In genomic region chr1:187696092-187696491, GRCh38 we compare ENCODE assay signal across 19 cellular contexts.
DNase-seq lines count a peak whose midpoint lies in the region.
"Had no signal": no experiment of that assay in that cellular context is flagged by ENCODE, and none has a peak within 500 bp of the region (broad histone marks: within the 10 kb centered on the region; RNA-seq: fewer than 3 reads in every experiment).

No MANE protein-coding gene starts in this region.

- in situ Hi-C loops in G401 (cut with HindIII; ENCODE audit: low sequenced_read_pairs): no loop called here

- DNase-seq in COLO668 (lab: John Stamatoyannopoulos, UW; ENCODE audit: unreplicated experiment) (peak; percentile 15), HK-2 (ENCODE audit: unreplicated experiment) (peak; percentile 30), SHP77 treated with DMSO at 0.1 percent for 48 hours (lab: John Stamatoyannopoulos, UW) (peak; percentile 46), kidney tubule cell (ENCODE audit: low spot score) (peak; percentile 28), GF-D8 (lab: John Stamatoyannopoulos, UW) (no peak), G401 (ENCODE audit: low spot score) (no peak)
- DNase-seq in activated CD4-positive, CD25-positive, alpha-beta regulatory T cell treated with anti-CD3 and anti-CD28 coated beads, Interleukin-2, amount 50 U/mL, for 72 hours: no peak
- DNase-seq: activated CD4-positive, alpha-beta memory T cell treated with anti-CD3 and anti-CD28 coated beads for 36 hours; activated T-cell treated with anti-CD3 and anti-CD28 coated beads, Interleukin-2, amount 50 U/mL, for 24 hours; cortex of kidney; islet precursor cell; mammary epithelial cell; NCI-H1436 treated with DMSO at 0.1 percent for 48 hours; NCI-H446 treated with DMSO at 0.1 percent for 48 hours; ovary; right lobe of liver; SIG-M5; stimulated activated naive B cell treated with anti-CD40 and anti-IgM and Interleukin-4, amounts not matched to agents 10 μg/mL and 1 μg/mL and 100 μg/mL, for 72 hours; thyroid gland had no signal

Comparison
In these comparisons a context has a peak if more than half of its experiments do, and no peak if none do; other contexts are left out.
1. DNase-seq: peak in COLO668 (single experiment), HK-2 (single experiment), SHP77 treated with DMSO at 0.1 percent for 48 hours (single experiment) and kidney tubule cell (single experiment); none in GF-D8 (single experiment), G401 (single experiment) and activated CD4-positive, CD25-positive, alpha-beta regulatory T cell treated with anti-CD3 and anti-CD28 coated beads, Interleukin-2, amount 50 U/mL, for 72 hours (single experiment).